ENCODE assay signal across 2 cellular contexts in genomic region chr22:20978419-20978818, GRCh38.
TF ChIP-seq lines count a peak whose summit lies in the region.

No MANE protein-coding gene starts in this region.

TF ChIP-seq in HEK293, 187 proteins besides CTCF, POLR2A, EP300 and RAD21:
- TF ChIP-seq ZNF707 (tag by site-specific recombination; IDR thresholded peaks at IDR 0.05) (peak; percentile 99), GLIS2 (tag by site-specific recombination; IDR thresholded peaks at IDR 0.05) (no peak)

TF ChIP-seq in K562, 482 proteins besides CTCF, POLR2A, EP300 and RAD21:
- TF ChIP-seq SRF (CRISPR knock-in tag; IDR thresholded peaks at IDR 0.05) (0 out of 4 replicates have a peak, but pooled peaks of 1 of the 2 experiments have one; percentile 30), HCFC1 (IDR thresholded peaks at IDR 0.05; ENCODE audit: low read depth, low read length) (0 out of 2 replicates have a peak, but pooled peaks have one; percentile 21), GABPB2 (CRISPR knock-in tag; conservative IDR thresholded peaks at IDR 0.05) (no peak), HOMEZ (CRISPR knock-in tag; IDR thresholded peaks at IDR 0.05) (peak; percentile 47; the same call in 1 of the 2 replicates), HIVEP1 (CRISPR knock-in tag; IDR thresholded peaks at IDR 0.05) (0 out of 2 replicates have a peak, but pooled peaks have one; percentile 66), CBX5 (IDR thresholded peaks at IDR 0.05; ENCODE audit: borderline replicate concordance, low read depth) (no peak), CAMTA2 (CRISPR knock-in tag; conservative IDR thresholded peaks at IDR 0.05) (no peak), E2F1 (CRISPR knock-in tag; IDR thresholded peaks at IDR 0.05) (0 out of 2 replicates have a peak, but pooled peaks have one; percentile 29), ZNF79 (CRISPR knock-in tag; IDR thresholded peaks at IDR 0.05; ENCODE audit: low read depth) (no peak), HBP1 (CRISPR knock-in tag; IDR thresholded peaks at IDR 0.05) (0 out of 2 replicates have a peak, but pooled peaks have one; percentile 32), HNRNPLL (IDR thresholded peaks at IDR 0.05; ENCODE audit: low read depth, low read length, poor library complexity, severe bottlenecking) (peak; percentile 14), NCOA2 (IDR thresholded peaks at IDR 0.05; ENCODE audit: partially characterized antibody in 2 of 2) (no peak), ZNF263 (CRISPR knock-in tag; IDR thresholded peaks at IDR 0.05; ENCODE audit: borderline replicate concordance) (no peak), E2F3 (CRISPR knock-in tag; IDR thresholded peaks at IDR 0.05) (0 out of 2 replicates have a peak, but pooled peaks have one; percentile 52), ATF4 (CRISPR knock-in tag; IDR thresholded peaks at IDR 0.05) (0 out of 2 replicates have a peak, but pooled peaks have one; percentile 19), THRB (CRISPR knock-in tag; conservative IDR thresholded peaks at IDR 0.05) (0 out of 2 replicates have a peak, but pooled peaks have one; percentile 34), CBX3 (IDR thresholded peaks at IDR 0.05; ENCODE audit: borderline replicate concordance in 1 of 2, low read length in 2 of 2) (peak in 1 of 2 experiments; percentile 90; a peak in 1 of 3 replicates), NFIX (CRISPR knock-in tag; IDR thresholded peaks at IDR 0.05; ENCODE audit: low read depth) (0 out of 2 replicates have a peak, but pooled peaks have one; percentile 15), ZNF707 (CRISPR knock-in tag; conservative IDR thresholded peaks at IDR 0.05) (peak; percentile 100), GMEB1 (CRISPR knock-in tag; IDR thresholded peaks at IDR 0.05) (peak; percentile 16; the same call in 1 of the 2 replicates), THAP12 (CRISPR knock-in tag; IDR thresholded peaks at IDR 0.05) (peak; percentile 81; the same call in 1 of the 2 replicates), STAT6 (CRISPR knock-in tag; IDR thresholded peaks at IDR 0.05) (peak; percentile 82)
TF ChIP-seq in K562: peak in this region for 16.
